Comparison of ENCODE assay signal across 2 cellular contexts in the genomic region with DNA sequence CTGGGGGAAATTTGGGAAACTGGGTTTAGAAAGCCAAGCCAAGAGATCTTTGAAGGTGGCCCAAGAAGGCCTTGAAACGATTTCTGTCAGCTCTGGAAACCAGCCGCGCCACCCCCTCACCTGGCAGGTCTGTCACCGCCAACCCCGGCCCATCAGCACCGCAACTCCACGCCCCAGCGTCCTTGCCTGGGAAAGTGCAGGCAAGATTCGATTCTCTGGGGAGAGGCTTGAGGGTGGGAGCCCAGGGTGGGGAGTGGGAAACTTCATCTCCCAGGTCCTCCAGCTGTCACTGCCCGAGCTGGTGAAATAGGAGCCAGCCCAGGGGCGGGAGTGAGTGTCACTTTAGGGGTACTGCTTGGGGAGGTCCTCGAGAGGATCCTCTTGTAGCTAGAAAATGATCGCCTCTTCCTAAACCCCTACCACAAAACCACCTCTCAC.
TF ChIP-seq lines count a peak whose summit lies in the region.

No MANE protein-coding gene starts in this region.

TF ChIP-seq in HEK293, 187 proteins besides CTCF, POLR2A, EP300 and RAD21:
- TF ChIP-seq, protein P1, sequence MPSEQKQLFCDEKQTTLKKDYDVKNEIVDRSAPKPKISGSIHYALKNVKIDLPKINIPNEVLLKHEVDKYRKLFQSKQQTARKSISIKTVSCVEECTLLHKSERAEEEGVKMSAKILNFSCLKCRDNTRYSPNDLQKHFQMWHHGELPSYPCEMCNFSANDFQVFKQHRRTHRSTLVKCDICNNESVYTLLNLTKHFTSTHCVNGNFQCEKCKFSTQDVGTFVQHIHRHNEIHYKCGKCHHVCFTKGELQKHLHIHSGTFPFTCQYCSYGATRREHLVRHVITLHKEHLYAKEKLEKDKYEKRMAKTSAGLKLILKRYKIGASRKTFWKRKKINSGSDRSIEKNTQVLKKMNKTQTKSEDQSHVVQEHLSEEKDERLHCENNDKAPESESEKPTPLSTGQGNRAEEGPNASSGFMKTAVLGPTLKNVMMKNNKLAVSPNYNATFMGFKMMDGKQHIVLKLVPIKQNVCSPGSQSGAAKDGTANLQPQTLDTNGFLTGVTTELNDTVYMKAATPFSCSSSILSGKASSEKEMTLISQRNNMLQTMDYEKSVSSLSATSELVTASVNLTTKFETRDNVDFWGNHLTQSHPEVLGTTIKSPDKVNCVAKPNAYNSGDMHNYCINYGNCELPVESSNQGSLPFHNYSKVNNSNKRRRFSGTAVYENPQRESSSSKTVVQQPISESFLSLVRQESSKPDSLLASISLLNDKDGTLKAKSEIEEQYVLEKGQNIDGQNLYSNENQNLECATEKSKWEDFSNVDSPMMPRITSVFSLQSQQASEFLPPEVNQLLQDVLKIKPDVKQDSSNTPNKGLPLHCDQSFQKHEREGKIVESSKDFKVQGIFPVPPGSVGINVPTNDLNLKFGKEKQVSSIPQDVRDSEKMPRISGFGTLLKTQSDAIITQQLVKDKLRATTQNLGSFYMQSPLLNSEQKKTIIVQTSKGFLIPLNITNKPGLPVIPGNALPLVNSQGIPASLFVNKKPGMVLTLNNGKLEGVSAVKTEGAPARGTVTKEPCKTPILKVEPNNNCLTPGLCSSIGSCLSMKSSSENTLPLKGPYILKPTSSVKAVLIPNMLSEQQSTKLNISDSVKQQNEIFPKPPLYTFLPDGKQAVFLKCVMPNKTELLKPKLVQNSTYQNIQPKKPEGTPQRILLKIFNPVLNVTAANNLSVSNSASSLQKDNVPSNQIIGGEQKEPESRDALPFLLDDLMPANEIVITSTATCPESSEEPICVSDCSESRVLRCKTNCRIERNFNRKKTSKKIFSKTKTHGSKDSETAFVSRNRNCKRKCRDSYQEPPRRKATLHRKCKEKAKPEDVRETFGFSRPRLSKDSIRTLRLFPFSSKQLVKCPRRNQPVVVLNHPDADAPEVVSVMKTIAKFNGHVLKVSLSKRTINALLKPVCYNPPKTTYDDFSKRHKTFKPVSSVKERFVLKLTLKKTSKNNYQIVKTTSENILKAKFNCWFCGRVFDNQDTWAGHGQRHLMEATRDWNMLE (tag by site-specific recombination; conservative IDR thresholded peaks at IDR 0.05; ENCODE audit: low read depth), result no peak
- TF ChIP-seq ZNF843 (tag by site-specific recombination; IDR thresholded peaks at IDR 0.05), result no peak
- TF ChIP-seq, protein P2, sequence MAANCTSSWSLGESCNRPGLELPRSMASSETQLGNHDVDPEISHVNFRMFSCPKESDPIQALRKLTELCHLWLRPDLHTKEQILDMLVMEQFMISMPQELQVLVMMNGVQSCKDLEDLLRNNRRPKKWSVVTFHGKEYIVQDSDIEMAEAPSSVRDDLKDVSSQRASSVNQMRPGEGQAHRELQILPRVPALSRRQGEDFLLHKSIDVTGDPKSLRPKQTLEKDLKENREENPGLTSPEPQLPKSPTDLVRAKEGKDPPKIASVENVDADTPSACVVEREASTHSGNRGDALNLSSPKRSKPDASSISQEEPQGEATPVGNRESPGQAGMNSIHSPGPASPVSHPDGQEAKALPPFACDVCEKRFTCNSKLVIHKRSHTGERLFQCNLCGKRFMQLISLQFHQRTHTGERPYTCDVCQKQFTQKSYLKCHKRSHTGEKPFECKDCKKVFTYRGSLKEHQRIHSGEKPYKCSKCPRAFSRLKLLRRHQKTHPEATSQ (tag by site-specific recombination; IDR thresholded peaks at IDR 0.05), result no peak
- TF ChIP-seq ZNF37A (tag by site-specific recombination; IDR thresholded peaks at IDR 0.05), result no peak
- TF ChIP-seq, protein P3, sequence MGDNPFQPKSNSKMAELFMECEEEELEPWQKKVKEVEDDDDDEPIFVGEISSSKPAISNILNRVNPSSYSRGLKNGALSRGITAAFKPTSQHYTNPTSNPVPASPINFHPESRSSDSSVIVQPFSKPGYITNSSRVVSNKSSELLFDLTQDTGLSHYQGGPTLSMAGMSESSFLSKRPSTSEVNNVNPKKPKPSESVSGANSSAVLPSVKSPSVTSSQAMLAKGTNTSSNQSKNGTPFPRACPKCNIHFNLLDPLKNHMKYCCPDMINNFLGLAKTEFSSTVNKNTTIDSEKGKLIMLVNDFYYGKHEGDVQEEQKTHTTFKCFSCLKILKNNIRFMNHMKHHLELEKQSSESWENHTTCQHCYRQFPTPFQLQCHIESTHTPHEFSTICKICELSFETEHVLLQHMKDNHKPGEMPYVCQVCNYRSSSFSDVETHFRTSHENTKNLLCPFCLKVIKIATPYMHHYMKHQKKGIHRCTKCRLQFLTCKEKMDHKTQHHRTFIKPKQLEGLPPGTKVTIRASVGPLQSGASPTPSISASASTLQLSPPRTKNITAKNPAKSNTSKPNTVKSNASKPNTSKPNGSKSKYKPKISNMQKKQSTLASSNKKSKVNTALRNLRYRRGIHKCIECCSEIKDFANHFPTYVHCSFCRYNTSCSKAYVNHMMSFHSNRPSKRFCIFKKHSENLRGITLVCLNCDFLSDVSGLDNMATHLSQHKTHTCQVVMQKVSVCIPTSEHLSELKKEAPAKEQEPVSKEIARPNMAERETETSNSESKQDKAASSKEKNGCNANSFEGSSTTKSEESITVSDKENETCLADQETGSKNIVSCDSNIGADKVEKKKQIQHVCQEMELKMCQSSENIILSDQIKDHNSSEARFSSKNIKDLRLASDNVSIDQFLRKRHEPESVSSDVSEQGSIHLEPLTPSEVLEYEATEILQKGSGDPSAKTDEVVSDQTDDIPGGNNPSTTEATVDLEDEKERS (tag by site-specific recombination; IDR thresholded peaks at IDR 0.05), result no peak
- TF ChIP-seq, protein P4, sequence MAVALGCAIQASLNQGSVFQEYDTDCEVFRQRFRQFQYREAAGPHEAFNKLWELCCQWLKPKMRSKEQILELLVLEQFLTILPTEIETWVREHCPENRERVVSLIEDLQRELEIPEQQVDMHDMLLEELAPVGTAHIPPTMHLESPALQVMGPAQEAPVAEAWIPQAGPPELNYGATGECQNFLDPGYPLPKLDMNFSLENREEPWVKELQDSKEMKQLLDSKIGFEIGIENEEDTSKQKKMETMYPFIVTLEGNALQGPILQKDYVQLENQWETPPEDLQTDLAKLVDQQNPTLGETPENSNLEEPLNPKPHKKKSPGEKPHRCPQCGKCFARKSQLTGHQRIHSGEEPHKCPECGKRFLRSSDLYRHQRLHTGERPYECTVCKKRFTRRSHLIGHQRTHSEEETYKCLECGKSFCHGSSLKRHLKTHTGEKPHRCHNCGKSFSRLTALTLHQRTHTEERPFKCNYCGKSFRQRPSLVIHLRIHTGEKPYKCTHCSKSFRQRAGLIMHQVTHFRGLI (tag by site-specific recombination; IDR thresholded peaks at IDR 0.05), result no peak

TF ChIP-seq in endothelial cell of umbilical vein, 7 proteins besides CTCF, POLR2A, EP300 and RAD21:
- TF ChIP-seq GATA2 (IDR thresholded peaks at IDR 0.05; ENCODE audit: insufficient read depth, insufficient read length, low read depth, low read length), result no peak
- TF ChIP-seq POLR2AphosphoS5 (IDR thresholded peaks at IDR 0.05; ENCODE audit: insufficient read depth, low read depth, low read length), result no peak
- no peak for TF ChIP-seq MYC (IDR thresholded peaks at IDR 0.05; ENCODE audit: low read depth, low read length)
